ENCODE assay signal across 1 cellular context in genomic region chr5:125298711-125299379, GRCh38.
TF ChIP-seq lines count a peak whose summit lies in the region.

No MANE protein-coding gene starts in this region.

TF ChIP-seq in neural cell, 6 proteins besides CTCF, POLR2A, EP300 and RAD21 (continued from another document):
- TF ChIP-seq REST (IDR thresholded peaks at IDR 0.05; ENCODE audit: borderline replicate concordance) = no peak
- TF ChIP-seq MXI1 (conservative IDR thresholded peaks at IDR 0.05; ENCODE audit: poor library complexity, severe bottlenecking) = no peak
- TF ChIP-seq EZH2 (IDR thresholded peaks at IDR 0.05; ENCODE audit: borderline replicate concordance, insufficient read depth, low read length, poor library complexity, severe bottlenecking) = no peak
- TF ChIP-seq SMC3 (conservative IDR thresholded peaks at IDR 0.05; ENCODE audit: poor library complexity) = no peak
